9 cellular contexts compared by ENCODE assay signal in the genomic region with DNA sequence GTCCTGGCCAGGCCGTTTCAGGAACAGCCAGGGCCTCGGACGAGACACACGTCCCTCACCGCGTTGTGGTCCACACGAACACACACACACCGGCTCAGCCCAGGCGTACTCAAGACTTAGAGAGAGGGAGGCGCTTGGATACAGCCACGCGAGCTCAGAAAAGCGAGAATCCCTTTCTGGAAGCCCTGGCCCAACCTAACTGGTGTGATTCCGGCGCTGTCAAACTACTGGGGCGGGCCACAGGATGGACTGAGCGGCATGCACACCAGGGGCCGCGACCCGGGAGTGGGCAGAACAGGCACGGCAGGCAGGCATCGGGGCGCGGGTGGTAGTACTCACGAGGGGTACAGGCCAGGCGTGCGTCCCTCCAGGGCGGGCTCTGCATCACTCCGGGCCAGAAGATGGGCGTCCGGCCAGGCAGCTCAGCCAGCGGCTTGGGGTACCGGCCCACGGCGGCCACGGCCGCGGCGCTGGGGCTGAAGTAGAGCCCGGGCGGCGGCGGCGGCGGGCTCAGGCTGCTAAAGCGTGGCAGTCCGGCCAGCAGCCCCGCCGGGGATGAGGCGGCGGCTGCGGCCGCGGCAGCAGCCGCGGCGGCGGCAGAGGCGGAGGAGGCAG. TPM values are rescaled to one million over a fixed set of nuclear protein-coding genes. Genes with fewer than 3 reads are reported as not detected.
DNase-seq lines count a peak whose midpoint lies in the region; ATAC-seq and TF ChIP-seq lines count a peak whose summit lies in the region.
"Had no signal": no experiment of that assay in that cellular context is flagged by ENCODE, and none has a peak within 500 bp of the region (broad histone marks: within the 10 kb centered on the region; RNA-seq: fewer than 3 reads in every experiment).

No MANE protein-coding gene starts in this region.

- H3K27me3 Mint-ChIP-seq in naive thymus-derived CD4-positive, alpha-beta T cell = peaks cover 86 to 89% (median 87%) of the 10 kb centered on the region in 5 donors
- peaks cover 66 to 67% of the 10 kb centered on the region in 2 donors for H3K27me3 Mint-ChIP-seq in CD4-positive, alpha-beta memory T cell

- POLR2A ChIA-PET in naive thymus-derived CD4-positive, alpha-beta T cell (lab: Charles Lee) = no interaction called here
- POLR2A ChIA-PET in CD4-positive, alpha-beta memory T cell (lab: Charles Lee; ENCODE audit: partially characterized antibody) = no interaction called here

- H3K9me3 Mint-ChIP-seq in naive thymus-derived CD4-positive, alpha-beta T cell = peaks cover 0 to 61% (median 30%) of the 10 kb centered on the region in 11 donors
- peaks cover 0 to 48% (median 37%) of the 10 kb centered on the region in 8 donors for H3K9me3 Mint-ChIP-seq in CD4-positive, alpha-beta memory T cell

- no peak overlapping the region for H3K27ac ChIP-seq in breast epithelium
- H3K27ac ChIP-seq in naive thymus-derived CD4-positive, alpha-beta T cell (ENCODE audit: low read depth, low read length) = no peak overlapping the region
- no peak overlapping the region for H3K27ac ChIP-seq in CD4-positive, alpha-beta memory T cell (ENCODE audit: low read depth, low read length)

- H3K27me3 ChIP-seq in HAP-1 (ENCODE audit: low read depth) (no peaks in the 10 kb centered on the region), breast epithelium (peaks cover 17 to 100% of the 10 kb centered on the region in 2 donors)
- H3K27me3 ChIP-seq in naive thymus-derived CD4-positive, alpha-beta T cell (ENCODE audit: control insufficient read depth in 2 of 2, insufficient read depth in 2 of 2, low read length in 2 of 2) = peaks cover 14 to 71% of the 10 kb centered on the region in 2 donors
- H3K27me3 ChIP-seq in CD4-positive, alpha-beta memory T cell (ENCODE audit: insufficient read depth, low read length) = peaks cover 83% of the 10 kb centered on the region

- intact Hi-C loops in breast epithelium (cut with DNase I; ENCODE audit: low total_unique reads) = no loop called here
- intact Hi-C loops in naive thymus-derived CD4-positive, alpha-beta T cell (cut with micrococcal nuclease) = no loop called here
- intact Hi-C loops in CD4-positive, alpha-beta memory T cell (cut with micrococcal nuclease) = no loop called here

- H3K36me3 Mint-ChIP-seq in naive thymus-derived CD4-positive, alpha-beta T cell = peaks cover 0 to 16% (median 4%) of the 10 kb centered on the region in 5 donors
- peaks cover 0 to 7% of the 10 kb centered on the region in 2 donors for H3K36me3 Mint-ChIP-seq in CD4-positive, alpha-beta memory T cell

- no peak for TF ChIP-seq CTCF in AG09309 (IDR thresholded peaks at IDR 0.05; ENCODE audit: control insufficient read depth, insufficient read depth, low read depth, low read length, missing control alignments)
- no peak for TF ChIP-seq CTCF in breast epithelium (IDR thresholded peaks at IDR 0.05)

- no peak for TF ChIP-seq POLR2A in breast epithelium (IDR thresholded peaks at IDR 0.05)

- H3K36me3 ChIP-seq in HAP-1 (replicated peaks) = peaks cover 38% of the 10 kb centered on the region
- H3K36me3 ChIP-seq in breast epithelium = no peaks in the 10 kb centered on the region
- H3K36me3 ChIP-seq in naive thymus-derived CD4-positive, alpha-beta T cell (ENCODE audit: control insufficient read depth in 2 of 3, insufficient read depth in 3 of 3, low read length in 3 of 3) = no peaks in the 10 kb centered on the region
- no peaks in the 10 kb centered on the region for H3K36me3 ChIP-seq in CD4-positive, alpha-beta memory T cell (ENCODE audit: insufficient read depth, low read length)

- ATAC-seq in naive thymus-derived CD4-positive, alpha-beta T cell = no peak
- ATAC-seq in HG02571 (IDR thresholded peaks at IDR 0.05; ENCODE audit: unreplicated experiment) = no peak
- no peak for ATAC-seq in left lobe of liver

- peaks cover 0 to 41% (median 29%) of the 10 kb centered on the region in 7 donors for H3K4me1 Mint-ChIP-seq in naive thymus-derived CD4-positive, alpha-beta T cell
- H3K4me1 Mint-ChIP-seq in CD4-positive, alpha-beta memory T cell = peaks cover 10 to 35% (median 23%) of the 10 kb centered on the region in 4 donors

- DNase-seq in AG09309 (ENCODE audit: low read depth) (no peak), HAP-1 (ENCODE audit: low spot score in 2 of 2) (peak; percentile 9 to 56), breast epithelium (ENCODE audit: low spot score in 2 of 2) (no peak), left lobe of liver (ENCODE audit: low spot score) (no peak)
- DNase-seq in naive thymus-derived CD4-positive, alpha-beta T cell = no peak
- no peak for DNase-seq in stimulated activated naive CD4-positive, alpha-beta T cell treated with Interleukin-2 at 50 U/mL for 16 hours (lab: John Stamatoyannopoulos, UW)
- DNase-seq in CD4-positive, alpha-beta memory T cell = no peak
- DNase-seq: NCI-H146 had no signal

- H3K27ac Mint-ChIP-seq in naive thymus-derived CD4-positive, alpha-beta T cell = peak overlapping the region in 2 of 9 donors; percentile 40 to 45
- peak overlapping the region in 2 of 7 donors; percentile 13 to 41 for H3K27ac Mint-ChIP-seq in CD4-positive, alpha-beta memory T cell

- peak overlapping the region; percentile 23 to 83 (median 48) for H3K4me3 Mint-ChIP-seq in naive thymus-derived CD4-positive, alpha-beta T cell
- H3K4me3 Mint-ChIP-seq in CD4-positive, alpha-beta memory T cell = peak overlapping the region in 4 of 8 donors; percentile 43 to 66 (median 52)

- H3K9me3 ChIP-seq in HAP-1 (0 out of 2 replicates have a peak, but pooled peaks cover 2% of the 10 kb centered on the region), breast epithelium (peaks cover 0 to 12% of the 10 kb centered on the region in 2 donors)
- H3K9me3 ChIP-seq in naive thymus-derived CD4-positive, alpha-beta T cell (ENCODE audit: control insufficient read depth in 2 of 3, low read length in 3 of 3) = peaks cover 0 to 30% (median 0%) of the 10 kb centered on the region in 3 experiments
- no peaks in the 10 kb centered on the region for H3K9me3 ChIP-seq in CD4-positive, alpha-beta memory T cell (ENCODE audit: control insufficient read depth in 1 of 2, low read length in 2 of 2)

- CTCF ChIA-PET in naive thymus-derived CD4-positive, alpha-beta T cell (lab: Charles Lee) = no interaction called here
- CTCF ChIA-PET in CD4-positive, alpha-beta memory T cell (lab: Charles Lee; ENCODE audit: partially characterized antibody) = no interaction called here

- peaks cover 10% of the 10 kb centered on the region for H3K4me1 ChIP-seq in HAP-1
- H3K4me1 ChIP-seq in breast epithelium = peaks cover 8 to 12% of the 10 kb centered on the region in 2 donors
- H3K4me1 ChIP-seq in naive thymus-derived CD4-positive, alpha-beta T cell (ENCODE audit: control insufficient read depth in 2 of 2, insufficient read depth in 2 of 2, low read length in 2 of 2) = peaks cover 0 to 11% of the 10 kb centered on the region in 2 donors
- H3K4me1 ChIP-seq in CD4-positive, alpha-beta memory T cell (ENCODE audit: insufficient read depth, low read length) = peaks cover 28% of the 10 kb centered on the region

- H3K4me3 ChIP-seq in AG09309 (ENCODE audit: control insufficient read depth, low read depth, low read length) (peak overlapping the region; percentile 71), HAP-1 (peak overlapping the region; percentile 57), breast epithelium (peak overlapping the region in 2 of 3 donors; percentile 57 to 71)
- H3K4me3 ChIP-seq in naive thymus-derived CD4-positive, alpha-beta T cell (ENCODE audit: low read length) = no peak overlapping the region
- no peak overlapping the region for H3K4me3 ChIP-seq in CD4-positive, alpha-beta memory T cell (ENCODE audit: low read length in 2 of 2)

- in situ Hi-C loops in HAP-1 (cut with MboI; ENCODE audit: low sequenced_read_pairs) = no loop called here

RNA-seq across cellular contexts. Expression of gene NKX6-1, which starts 1.8 kb away (rescaled TPM):
- total RNA-seq in breast epithelium (under 1 TPM in 2 of 3 donors, not detected in 1; 0.33 to 0.44 TPM), left lobe of liver (not detected)
- not detected for total RNA-seq in naive thymus-derived CD4-positive, alpha-beta T cell
- not detected for polyA plus RNA-seq in naive thymus-derived CD4-positive, alpha-beta T cell
- total RNA-seq in CD4-positive, alpha-beta memory T cell = not detected
- polyA plus RNA-seq in CD4-positive, alpha-beta memory T cell = not detected

Comparison
In these comparisons a context has a peak if more than half of its experiments do, and no peak if none do; other contexts are left out.
1. DNase-seq: peak in HAP-1 (2 of 2); none in AG09309 (single experiment), breast epithelium (0 of 2), naive thymus-derived CD4-positive, alpha-beta T cell (0 of 9), stimulated activated naive CD4-positive, alpha-beta T cell treated with Interleukin-2 at 50 U/mL for 16 hours (single experiment), CD4-positive, alpha-beta memory T cell (0 of 5) and left lobe of liver (single experiment).
2. H3K4me3 ChIP-seq: peak in AG09309 (single experiment), HAP-1 (single experiment) and breast epithelium (2 of 3); none in naive thymus-derived CD4-positive, alpha-beta T cell (single experiment) and CD4-positive, alpha-beta memory T cell (0 of 2).